In the genomic region with DNA sequence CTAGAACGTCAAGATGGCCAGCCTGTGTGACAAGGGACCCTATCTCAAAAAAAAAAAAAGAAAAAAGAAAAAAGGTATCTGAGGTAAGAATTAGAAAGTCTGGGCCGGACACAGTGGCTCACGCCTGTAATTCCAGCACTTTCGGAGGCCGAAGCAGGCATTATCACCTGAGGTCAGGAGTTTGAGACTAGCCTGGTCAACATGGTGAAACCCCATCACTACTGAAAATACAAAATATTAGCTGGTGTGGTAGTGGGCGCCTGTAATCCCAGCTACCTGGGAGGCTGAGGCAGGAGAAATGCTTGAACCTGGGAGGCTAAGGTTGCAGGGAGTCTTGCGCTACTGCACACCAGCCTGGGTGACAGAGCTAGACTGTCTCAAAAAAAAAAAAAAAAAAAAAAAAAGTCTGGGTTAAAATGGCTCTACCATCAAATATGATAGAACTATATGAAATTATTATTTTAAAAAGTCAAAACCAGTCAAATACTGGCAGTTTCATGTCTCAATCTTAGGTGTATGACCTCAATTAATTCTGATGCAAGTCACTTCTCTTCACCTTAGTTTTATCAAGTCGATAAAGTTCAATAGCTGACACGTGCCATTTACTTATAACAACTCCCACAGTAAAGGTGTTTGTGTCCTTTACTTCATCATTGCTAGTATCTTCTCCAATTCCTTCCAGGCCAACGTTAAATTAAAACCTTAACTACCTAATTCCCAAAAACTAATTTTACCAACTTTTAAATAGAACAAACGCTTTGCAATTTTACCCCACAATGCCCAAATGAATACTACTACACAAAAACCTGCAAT, we compare ENCODE assay signal across 9 cellular contexts. TPM values are rescaled to one million over a fixed set of nuclear protein-coding genes. Genes with fewer than 3 reads are reported as not detected.
A peak's percentile ranks its signal among the peaks of the same experiment; 100 is the strongest.
DNase-seq lines count a peak whose midpoint lies in the region; ATAC-seq and TF ChIP-seq lines count a peak whose summit lies in the region.
"Had no signal": no experiment of that assay in that cellular context is flagged by ENCODE, and none has a peak within 500 bp of the region (broad histone marks: within the 10 kb centered on the region; RNA-seq: fewer than 3 reads in every experiment).

No MANE protein-coding gene starts in this region.

- no peaks in the 10 kb centered on the region for H3K27me3 ChIP-seq in mesenchymal stem cell (ENCODE audit: control insufficient read depth in 1 of 2, insufficient read depth in 1 of 2, low read length in 2 of 2)
- H3K27me3 ChIP-seq in aorta (ENCODE audit: control insufficient read depth in 1 of 2, insufficient read depth in 2 of 2, low read length in 1 of 2), result no peaks in the 10 kb centered on the region

- H3K4me3 ChIP-seq in astrocyte of the spinal cord (ENCODE audit: low read depth, low read length) (peak overlapping the region; percentile 99), mesenchymal stem cell (ENCODE audit: insufficient read depth in 1 of 2, low read depth in 1 of 2, low read length in 2 of 2) (peak overlapping the region in 1 of 2 experiments; percentile 97), aorta (ENCODE audit: low read length in 2 of 2) (peak overlapping the region; percentile 29 to 95)

- H3K9ac ChIP-seq in mesenchymal stem cell (ENCODE audit: low read length), result peak overlapping the region; percentile 99

- H2BK12ac ChIP-seq in mesenchymal stem cell (ENCODE audit: low read length in 2 of 2), result no peak overlapping the region

- H3K4me1 ChIP-seq in mesenchymal stem cell (ENCODE audit: control insufficient read depth, insufficient read depth, low read depth, low read length) (peaks cover 8% of the 10 kb centered on the region), aorta (ENCODE audit: control insufficient read depth in 1 of 2, insufficient read depth in 2 of 2, low read length in 2 of 2) (no peaks in the 10 kb centered on the region)

- no peak overlapping the region for H2AK5ac ChIP-seq in mesenchymal stem cell (ENCODE audit: low read length, severe bottlenecking)

- H3K27ac ChIP-seq in mesenchymal stem cell (ENCODE audit: low read length, poor library complexity, severe bottlenecking), result no peak overlapping the region
- H3K27ac ChIP-seq in aorta (ENCODE audit: low read depth in 1 of 2, low read length in 2 of 2), result no peak overlapping the region

- no peak overlapping the region for H3K4ac ChIP-seq in mesenchymal stem cell (ENCODE audit: low read depth in 1 of 2, low read length in 2 of 2)

- no peak overlapping the region for H3K23ac ChIP-seq in mesenchymal stem cell (ENCODE audit: low read length in 2 of 2)

- in situ Hi-C loops in astrocyte of the spinal cord (cut with HindIII; ENCODE audit: low sequenced_read_pairs), result no loop called here

- intact Hi-C loops in aorta (cut with DNase I), result no loop called here

- H3K9me3 ChIP-seq in mesenchymal stem cell (ENCODE audit: control insufficient read depth, low read length) (no peaks in the 10 kb centered on the region), aorta (ENCODE audit: control insufficient read depth, low read length) (no peaks in the 10 kb centered on the region)

- H3K79me1 ChIP-seq in mesenchymal stem cell (replicated peaks; ENCODE audit: low read length, poor library complexity, severe bottlenecking), result peaks cover 14% of the 10 kb centered on the region

- no peak overlapping the region for H2AFZ ChIP-seq in mesenchymal stem cell (ENCODE audit: low read depth, low read length)

- H3K14ac ChIP-seq in mesenchymal stem cell (ENCODE audit: low read length in 2 of 2), result no peak overlapping the region

- ATAC-seq in aorta (ENCODE audit: low FRiP score), result no peak

- no peak overlapping the region for H2BK15ac ChIP-seq in mesenchymal stem cell (ENCODE audit: low read depth, poor library complexity, severe bottlenecking)

- H3K36me3 ChIP-seq in mesenchymal stem cell (ENCODE audit: control insufficient read depth in 1 of 2, insufficient read depth in 2 of 2, low read depth in 1 of 2, low read length in 2 of 2) (peaks cover 21 to 41% of the 10 kb centered on the region in 2 experiments), aorta (ENCODE audit: control insufficient read depth in 1 of 2, insufficient read depth in 2 of 2, low read length in 1 of 2) (peaks cover 0 to 4% of the 10 kb centered on the region in 2 donors)

- no peak overlapping the region for H4K91ac ChIP-seq in mesenchymal stem cell (ENCODE audit: low read length)

- H2BK120ac ChIP-seq in mesenchymal stem cell (ENCODE audit: low read depth, low read length), result no peak overlapping the region

- H3K18ac ChIP-seq in mesenchymal stem cell (ENCODE audit: low read depth in 1 of 2, low read length in 2 of 2), result no peak overlapping the region

- H3K4me2 ChIP-seq in mesenchymal stem cell (ENCODE audit: low read length, poor library complexity, severe bottlenecking), result peak overlapping the region; percentile 60

- no peak overlapping the region for H2BK5ac ChIP-seq in mesenchymal stem cell (ENCODE audit: low read depth, low read length, poor library complexity, severe bottlenecking)

- peak; percentile 22 for DNase-seq in stimulated activated CD4-positive, alpha-beta T cell treated with anti-CD3 and anti-CD28 coated beads, Interleukin-15, amount 100 ng/mL, for 24 hours
- DNase-seq in stimulated activated CD4-positive, alpha-beta T cell treated with anti-CD3 and anti-CD28 coated beads, Interleukin-1b, Interleukin-23, amount 100 ng/mL, for 48 hours, result no peak
- DNase-seq in astrocyte of the spinal cord (ENCODE audit: low read depth, low spot score) (no peak), mesenchymal stem cell (no peak), aorta (no peak), NCI-H2029 treated with DMSO at 0.1 percent for 48 hours (lab: John Stamatoyannopoulos, UW) (no peak), MV-4-11 (lab: John Stamatoyannopoulos, UW) (no peak), GM19240 (ENCODE audit: insufficient read length, low spot score) (no peak)
- DNase-seq: SW 1271 had no signal

- TF ChIP-seq CTCF in astrocyte of the spinal cord (IDR thresholded peaks at IDR 0.05; ENCODE audit: low read depth, low read length), result no peak

- no peak overlapping the region for H4K8ac ChIP-seq in mesenchymal stem cell (ENCODE audit: low read length)

- 62% methylated on average over 10 of the region's 11 CpGs for WGBS in mesenchymal stem cell
- 73 to 75% methylated on average over 11 of the region's 11 CpGs for WGBS in aorta, 2 donors

RNA-seq across cellular contexts. Expression of a gene that starts 1.1 kb away (rescaled TPM):
- 2,982 TPM for polyA plus RNA-seq in mesenchymal stem cell (2013, experiment 1 of 2)
- polyA plus RNA-seq in mesenchymal stem cell (2013, experiment 2 of 2), result 3,039 TPM
- total RNA-seq in aorta, result 1,000 to 10,000 TPM; 1,494 to 1,499 TPM
- 1,000 to 10,000 TPM; 4,681 to 7,405 TPM for polyA plus RNA-seq in aorta
